ENCODE assay signal across 8 cellular contexts in the genomic region with DNA sequence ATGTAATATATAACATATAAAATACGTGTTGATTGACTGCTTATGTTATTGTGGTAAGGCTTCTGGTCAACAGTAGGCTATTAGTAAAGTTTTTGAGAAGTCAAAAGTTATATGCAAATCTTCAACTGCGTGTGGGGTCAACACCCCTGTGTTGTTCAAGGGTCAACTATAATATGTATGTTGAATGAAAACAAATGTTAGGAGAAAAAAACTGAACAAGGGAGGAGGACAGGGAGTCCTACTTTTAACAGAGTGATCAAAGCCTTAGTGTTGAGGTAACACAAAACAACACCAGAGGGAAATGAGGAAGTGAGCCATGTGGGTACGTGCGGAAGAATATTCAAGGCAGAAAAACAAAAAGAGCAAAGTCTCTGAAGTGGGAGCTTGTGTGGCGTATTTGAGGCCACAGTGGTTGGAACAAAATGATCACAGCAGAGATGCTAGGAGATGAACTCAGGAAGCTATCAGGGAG.
DNase-seq lines count a peak whose midpoint lies in the region; ATAC-seq and TF ChIP-seq lines count a peak whose summit lies in the region.

No MANE protein-coding gene starts in this region.

- peak; percentile 88 for ATAC-seq in HG03108 (IDR thresholded peaks at IDR 0.05; ENCODE audit: unreplicated experiment)
- ATAC-seq in effector memory CD8-positive, alpha-beta T cell (replicated peaks), result peak; percentile 89
- ATAC-seq in stimulated activated effector memory CD8-positive, alpha-beta T cell treated with anti-CD3 and anti-CD28 coated beads, Interleukin-12 subunit alpha, Interleukin-12 subunit beta, amount 100 ng/mL, for 72 hours, result peak; percentile 93

- H3K4me1 Mint-ChIP-seq in effector memory CD8-positive, alpha-beta T cell (ENCODE audit: low read depth in 2 of 2), result peaks cover 15 to 16% of the 10 kb centered on the region in 2 donors
- peaks cover 18% of the 10 kb centered on the region for H3K4me1 Mint-ChIP-seq in stimulated activated effector memory CD8-positive, alpha-beta T cell treated with anti-CD3 and anti-CD28 coated beads, Interleukin-12 subunit alpha, Interleukin-12 subunit beta, amount 100 ng/mL, for 72 hours
- no peaks in the 10 kb centered on the region for H3K4me1 Mint-ChIP-seq in chondrocyte (ENCODE audit: low read depth)

- no peaks in the 10 kb centered on the region for H3K27me3 Mint-ChIP-seq in effector memory CD8-positive, alpha-beta T cell
- H3K27me3 Mint-ChIP-seq in chondrocyte (ENCODE audit: low read depth), result no peaks in the 10 kb centered on the region

- H3K27ac Mint-ChIP-seq in effector memory CD8-positive, alpha-beta T cell, result peak overlapping the region; percentile 30 to 67
- H3K27ac Mint-ChIP-seq in stimulated activated effector memory CD8-positive, alpha-beta T cell treated with anti-CD3 and anti-CD28 coated beads, Interleukin-12 subunit alpha, Interleukin-12 subunit beta, amount 100 ng/mL, for 72 hours, result peak overlapping the region; percentile 90
- no peak overlapping the region for H3K27ac Mint-ChIP-seq in chondrocyte (ENCODE audit: unreplicated experiment)

- TF ChIP-seq CTCF in chondrocyte (IDR thresholded peaks at IDR 0.05), result no peak

- DNase-seq in GM19238 (ENCODE audit: insufficient read length, low spot score) (peak; percentile 33), UCSD-AML1 (lab: John Stamatoyannopoulos, UW; ENCODE audit: unreplicated experiment) (peak; percentile 16), chondrocyte (ENCODE audit: low spot score) (no peak), cerebellar cortex (ENCODE audit: low spot score) (no peak), 8988T (no peak)
- DNase-seq in effector memory CD8-positive, alpha-beta T cell, result peak; percentile 3 to 19 (median 9)
- DNase-seq in stimulated activated effector memory CD8-positive, alpha-beta T cell treated with anti-CD3 and anti-CD28 coated beads, Interleukin-12 subunit alpha, Interleukin-12 subunit beta, amount 100 ng/mL, for 72 hours (ENCODE audit: low spot score in 2 of 2), result peak; percentile 18 to 51

- no peaks in the 10 kb centered on the region for H3K9me3 Mint-ChIP-seq in effector memory CD8-positive, alpha-beta T cell
- no peaks in the 10 kb centered on the region for H3K9me3 Mint-ChIP-seq in stimulated activated effector memory CD8-positive, alpha-beta T cell treated with anti-CD3 and anti-CD28 coated beads, Interleukin-12 subunit alpha, Interleukin-12 subunit beta, amount 100 ng/mL, for 72 hours
- H3K9me3 Mint-ChIP-seq in chondrocyte (ENCODE audit: low read depth), result no peaks in the 10 kb centered on the region

- H3K36me3 Mint-ChIP-seq in effector memory CD8-positive, alpha-beta T cell (ENCODE audit: insufficient read depth), result peaks cover 3% of the 10 kb centered on the region
- peaks cover 6% of the 10 kb centered on the region for H3K36me3 Mint-ChIP-seq in stimulated activated effector memory CD8-positive, alpha-beta T cell treated with anti-CD3 and anti-CD28 coated beads, Interleukin-12 subunit alpha, Interleukin-12 subunit beta, amount 100 ng/mL, for 72 hours
- no peaks in the 10 kb centered on the region for H3K36me3 Mint-ChIP-seq in chondrocyte (ENCODE audit: low read depth)

- peak overlapping the region; percentile 2 to 48 for H3K4me3 Mint-ChIP-seq in effector memory CD8-positive, alpha-beta T cell
- peak overlapping the region; percentile 54 for H3K4me3 Mint-ChIP-seq in stimulated activated effector memory CD8-positive, alpha-beta T cell treated with anti-CD3 and anti-CD28 coated beads, Interleukin-12 subunit alpha, Interleukin-12 subunit beta, amount 100 ng/mL, for 72 hours
- no peak overlapping the region for H3K4me3 Mint-ChIP-seq in chondrocyte (ENCODE audit: unreplicated experiment)

Comparison
In these comparisons a context has a peak if more than half of its experiments do, and no peak if none do; other contexts are left out.
1. DNase-seq: peak in GM19238 (single experiment), UCSD-AML1 (single experiment), effector memory CD8-positive, alpha-beta T cell (3 of 3) and stimulated activated effector memory CD8-positive, alpha-beta T cell treated with anti-CD3 and anti-CD28 coated beads, Interleukin-12 subunit alpha, Interleukin-12 subunit beta, amount 100 ng/mL, for 72 hours (2 of 2); none in chondrocyte (single experiment), cerebellar cortex (single experiment) and 8988T (single experiment).
2. Peak in every context shown above with its lines, with median percentiles within 50 percentile points of each other: ATAC-seq.